ENCODE assay signal across 8 cellular contexts in the genomic region with DNA sequence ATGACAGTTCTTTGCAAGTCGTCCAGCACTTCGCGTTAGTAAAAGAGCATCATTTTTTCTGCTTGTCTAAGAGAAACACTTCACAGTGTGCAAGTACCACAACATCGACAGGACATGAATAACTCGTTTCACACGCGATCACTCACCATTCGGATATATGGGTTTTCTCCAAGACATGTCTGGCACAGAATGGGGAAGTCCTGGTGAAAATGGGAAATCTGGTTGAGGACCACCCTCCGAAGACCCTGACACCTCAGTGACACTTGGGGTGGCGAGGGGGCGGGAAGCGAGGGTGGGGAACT. TPM values are rescaled to one million over a fixed set of nuclear protein-coding genes. Genes with fewer than 3 reads are reported as not detected.
DNase-seq lines count a peak whose midpoint lies in the region; ATAC-seq and TF ChIP-seq lines count a peak whose summit lies in the region.

No MANE protein-coding gene starts in this region.

- H3K23me2 ChIP-seq in H9 (ENCODE audit: insufficient read length, low read depth, low read length, poor library complexity, severe bottlenecking): peaks cover 7% of the 10 kb centered on the region

- CTCF ChIA-PET in AG04449 (lab: Yijun Ruan, JAX): interaction anchor here (0.9 to 5.9 kb wide), 31 partner anchors 8 to 241 kb away, joined by 3 to 93 read pairs (median 5); partner anchors contain the start of genes DCTN4 and MYOZ3

- H3K23ac ChIP-seq in H9 (ENCODE audit: insufficient read length, low read depth, low read length): no peak overlapping the region

- H3K4me2 ChIP-seq in H9 (ENCODE audit: insufficient read depth, insufficient read length, low read length): peak overlapping the region; percentile 97

- H3K27ac ChIP-seq in H9 (ENCODE audit: insufficient read length, low read depth, low read length): no peak overlapping the region
- H3K27ac ChIP-seq in right lobe of liver: peak overlapping the region; percentile 92 to 97 (median 95)

- H3T11ph ChIP-seq in H9 (ENCODE audit: low read length): no peak overlapping the region

- TF ChIP-seq POLR2A in right lobe of liver (IDR thresholded peaks at IDR 0.05): no peak

- TF ChIP-seq CTCF in AG04449 (IDR thresholded peaks at IDR 0.05; ENCODE audit: insufficient read depth, low read length, missing control alignments) (no peak), H9 (conservative IDR thresholded peaks at IDR 0.05) (no peak), right lobe of liver (IDR thresholded peaks at IDR 0.05) (no peak), CD14-positive monocyte (IDR thresholded peaks at IDR 0.05) (no peak)

- H4K91ac ChIP-seq in H9 (ENCODE audit: insufficient read length, low read depth, low read length): no peak overlapping the region

- H3K79me2 ChIP-seq in H9 (ENCODE audit: insufficient read depth, low read length): peaks cover 6% of the 10 kb centered on the region; the same call in 1 of the 2 replicates

- H3K4me1 ChIP-seq in H9 (ENCODE audit: insufficient read depth, low read length) (no peaks in the 10 kb centered on the region), right lobe of liver (peaks cover 0 to 14% (median 4%) of the 10 kb centered on the region in 4 donors)

- no peak overlapping the region for H2BK20ac ChIP-seq in H9 (ENCODE audit: low read depth, low read length, poor library complexity, severe bottlenecking)

- H3K4ac ChIP-seq in H9 (ENCODE audit: low read depth, low read length): no peak overlapping the region

- H3K56ac ChIP-seq in H9 (ENCODE audit: insufficient read length, low read depth, low read length): no peak overlapping the region

- no peak overlapping the region for H2AFZ ChIP-seq in H9 (ENCODE audit: low read length)

- no peak overlapping the region for H3K18ac ChIP-seq in H9 (ENCODE audit: insufficient read length, low read depth, low read length)

- H2BK15ac ChIP-seq in H9 (ENCODE audit: low read depth, low read length): no peak overlapping the region

- H4K20me1 ChIP-seq in H9 (ENCODE audit: control insufficient read depth, insufficient read depth, insufficient read length): no peaks in the 10 kb centered on the region

- no peak overlapping the region for H2AK5ac ChIP-seq in H9 (ENCODE audit: insufficient read length, low read length)

- peak overlapping the region; percentile 96 for H3K4me3 ChIP-seq in AG04449 (ENCODE audit: low read depth, low read length)
- H3K4me3 ChIP-seq in right lobe of liver: peak overlapping the region; percentile 84 to 100 (median 97)

- intact Hi-C loops in right lobe of liver (cut with DNase I) (no loop called here), CD14-positive monocyte (cut with micrococcal nuclease) (loop anchor here in 1 of 2 donors (5.0 to 10.0 kb wide), 2 partner anchors 55 to 82 kb away; partner anchors contain the start of gene DCTN4)

- no peak overlapping the region for H4K5ac ChIP-seq in H9 (ENCODE audit: insufficient read length, low read depth, low read length)

- no peaks in the 10 kb centered on the region for H3K79me1 ChIP-seq in H9 (ENCODE audit: insufficient read depth, low read depth, low read length, poor library complexity, severe bottlenecking)

- peaks cover 0 to 37% (median 24%) of the 10 kb centered on the region in 4 donors for H3K36me3 ChIP-seq in right lobe of liver

- H3K14ac ChIP-seq in H9 (ENCODE audit: insufficient read depth, low read length): no peak overlapping the region

- DNase-seq in AG04449 (ENCODE audit: low read depth, low spot score) (no peak), H9 (no peak), right lobe of liver (no peak), CD14-positive monocyte (ENCODE audit: low spot score) (no peak), NOMO-1 treated with dmso at 0.1 percent for 144 hours (lab: John Stamatoyannopoulos, UW; ENCODE audit: unreplicated experiment) (no peak)
- no peak for DNase-seq in activated naive CD8-positive, alpha-beta T cell treated with anti-CD3 and anti-CD28 coated beads, Interleukin-2, amount 50 U/mL, for 24 hours
- DNase-seq in activated CD8-positive, alpha-beta memory T cell treated with anti-CD3 and anti-CD28 coated beads, Interleukin-2, amount 50 U/mL, for 48 hours: no peak

- H3K9me3 Mint-ChIP-seq in H9 (no peaks in the 10 kb centered on the region), CD14-positive monocyte (no peaks in the 10 kb centered on the region)
- H3K9me3 Mint-ChIP-seq in activated T-helper 17 cell treated with anti-CD3 and anti-CD28 coated beads, Interleukin-2, amount 50 U/mL, for 72 hours: no peaks in the 10 kb centered on the region
- no peaks in the 10 kb centered on the region for H3K9me3 Mint-ChIP-seq in activated naive CD8-positive, alpha-beta T cell treated with anti-CD3 and anti-CD28 coated beads, Interleukin-2, amount 50 U/mL, for 24 hours

- H3K4me3 Mint-ChIP-seq in H9: no peak overlapping the region
- H3K4me3 Mint-ChIP-seq in activated T-helper 17 cell treated with anti-CD3 and anti-CD28 coated beads, Interleukin-2, amount 50 U/mL, for 72 hours: no peak overlapping the region
- H3K4me3 Mint-ChIP-seq in activated naive CD8-positive, alpha-beta T cell treated with anti-CD3 and anti-CD28 coated beads, Interleukin-2, amount 50 U/mL, for 24 hours: no peak overlapping the region
- H3K4me3 Mint-ChIP-seq in CD14-positive monocyte: no peak overlapping the region

- no CpG with 5 or more reads among the region's 12 CpGs for WGBS in H9 (ENCODE audit: extremely low coverage, insufficient read length, low lambda C conversion rate)
- 0% methylated on average over 12 of the region's 12 CpGs for WGBS in right lobe of liver (ENCODE audit: insufficient coverage, low coverage, low lambda C conversion rate, missing lambda C conversion rate)

- peaks cover 15 to 40% (median 31%) of the 10 kb centered on the region in 3 experiments; a peak in 6 of 7 replicates for H3K36me3 Mint-ChIP-seq in H9 (ENCODE audit: insufficient read depth in 1 of 3, low read depth in 3 of 3)
- H3K36me3 Mint-ChIP-seq in activated T-helper 17 cell treated with anti-CD3 and anti-CD28 coated beads, Interleukin-2, amount 50 U/mL, for 72 hours (ENCODE audit: low read depth): peaks cover 19% of the 10 kb centered on the region
- H3K36me3 Mint-ChIP-seq in activated naive CD8-positive, alpha-beta T cell treated with anti-CD3 and anti-CD28 coated beads, Interleukin-2, amount 50 U/mL, for 24 hours (ENCODE audit: low read depth): peaks cover 25% of the 10 kb centered on the region
- H3K36me3 Mint-ChIP-seq in CD14-positive monocyte: peaks cover 36 to 40% of the 10 kb centered on the region in 2 donors

- peak overlapping the region; percentile 86 for H3K9ac ChIP-seq in H9 (ENCODE audit: extremely low read depth, insufficient read length, low read length)

- POLR2A ChIA-PET in AG04449 (lab: Yijun Ruan, JAX): interaction anchor here (0.9 to 1.9 kb wide), 7 partner anchors 12 to 250 kb away, joined by 3 to 9 read pairs (median 4); partner anchors contain the start of genes DCTN4, SMIM3 and SYNPO

- H3K9me3 ChIP-seq in H9 (ENCODE audit: control insufficient read depth, low read depth, low read length): no peaks in the 10 kb centered on the region
- no peaks in the 10 kb centered on the region for H3K9me3 ChIP-seq in right lobe of liver

- H2BK12ac ChIP-seq in H9 (ENCODE audit: insufficient read length, low read depth, low read length): no peak overlapping the region

- H3K27ac Mint-ChIP-seq in H9 (no peak overlapping the region), CD14-positive monocyte (no peak overlapping the region)
- no peak overlapping the region for H3K27ac Mint-ChIP-seq in activated T-helper 17 cell treated with anti-CD3 and anti-CD28 coated beads, Interleukin-2, amount 50 U/mL, for 72 hours
- no peak overlapping the region for H3K27ac Mint-ChIP-seq in activated naive CD8-positive, alpha-beta T cell treated with anti-CD3 and anti-CD28 coated beads, Interleukin-2, amount 50 U/mL, for 24 hours

- no peak overlapping the region for H2BK5ac ChIP-seq in H9 (ENCODE audit: insufficient read length, low read length)

- H3K27me3 ChIP-seq in H9 (ENCODE audit: insufficient read depth, low read length): no peaks in the 10 kb centered on the region
- no peaks in the 10 kb centered on the region for H3K27me3 ChIP-seq in right lobe of liver

- ATAC-seq in activated T-helper 17 cell treated with anti-CD3 and anti-CD28 coated beads, Interleukin-2, amount 50 U/mL, for 72 hours (replicated peaks): peak; percentile 20
- peak in 1 of 4 donors; percentile 3 for ATAC-seq in right lobe of liver
- ATAC-seq in activated naive CD8-positive, alpha-beta T cell treated with anti-CD3 and anti-CD28 coated beads, Interleukin-2, amount 50 U/mL, for 24 hours: no peak

- H4K8ac ChIP-seq in H9 (replicated peaks; ENCODE audit: insufficient read length, low read depth, low read length): no peak overlapping the region

- H3K27me3 Mint-ChIP-seq in H9 (ENCODE audit: low read depth) (no peaks in the 10 kb centered on the region), CD14-positive monocyte (ENCODE audit: low read depth in 3 of 3) (no peaks in the 10 kb centered on the region)
- H3K27me3 Mint-ChIP-seq in activated T-helper 17 cell treated with anti-CD3 and anti-CD28 coated beads, Interleukin-2, amount 50 U/mL, for 72 hours: no peaks in the 10 kb centered on the region
- H3K27me3 Mint-ChIP-seq in activated naive CD8-positive, alpha-beta T cell treated with anti-CD3 and anti-CD28 coated beads, Interleukin-2, amount 50 U/mL, for 24 hours: no peaks in the 10 kb centered on the region

- H3K4me1 Mint-ChIP-seq in H9 (no peaks in the 10 kb centered on the region; a peak in 1 of 4 replicates), CD14-positive monocyte (peaks cover 13% of the 10 kb centered on the region)
- peaks cover 4% of the 10 kb centered on the region for H3K4me1 Mint-ChIP-seq in activated T-helper 17 cell treated with anti-CD3 and anti-CD28 coated beads, Interleukin-2, amount 50 U/mL, for 72 hours
- peaks cover 4% of the 10 kb centered on the region for H3K4me1 Mint-ChIP-seq in activated naive CD8-positive, alpha-beta T cell treated with anti-CD3 and anti-CD28 coated beads, Interleukin-2, amount 50 U/mL, for 24 hours

- no peak overlapping the region for H2BK120ac ChIP-seq in H9 (ENCODE audit: low read depth, low read length, poor library complexity, severe bottlenecking)

RNA-seq across cellular contexts. Expression of gene RBM22, which starts 0.6 kb away (rescaled TPM):
- total RNA-seq in H9 (2021): 44.9 and 47.0 TPM in 2 replicates
- 10 to 100 TPM; 60.3 to 61.5 TPM for total RNA-seq in activated T-helper 17 cell treated with anti-CD3 and anti-CD28 coated beads, Interleukin-2, amount 50 U/mL, for 72 hours
- total RNA-seq in right lobe of liver: 10 to 100 TPM; 12.3 to 19.4 (median 17.7) TPM
- polyA plus RNA-seq in CD14-positive monocyte: 10 to 100 TPM; 37.9 to 47.4 TPM

RNA-seq across cellular contexts. Expression of gene MYOZ3, which starts 39.2 kb away (rescaled TPM):
- total RNA-seq in H9 (2021) (15.8 and 18.1 TPM in 2 replicates), right lobe of liver (under 1 TPM in 3 of 6 experiments, not detected in 3; 0.09 to 0.25 (median 0.12) TPM)
- under 1 TPM; 0.06 to 0.21 TPM for total RNA-seq in activated T-helper 17 cell treated with anti-CD3 and anti-CD28 coated beads, Interleukin-2, amount 50 U/mL, for 72 hours
- polyA plus RNA-seq in CD14-positive monocyte: not detected

RNA-seq across cellular contexts. Expression of gene DCTN4, which starts 58.6 kb away (rescaled TPM):
- total RNA-seq in H9 (2021): 45.1 and 48.5 TPM in 2 replicates
- 10 to 100 TPM; 37.3 to 41.9 TPM for total RNA-seq in activated T-helper 17 cell treated with anti-CD3 and anti-CD28 coated beads, Interleukin-2, amount 50 U/mL, for 72 hours
- 10 to 100 TPM; 25.2 to 30.5 (median 27.6) TPM for total RNA-seq in right lobe of liver
- 10 to 100 TPM; 14.6 to 16.3 TPM for polyA plus RNA-seq in CD14-positive monocyte

RNA-seq across cellular contexts. Expression of gene SYNPO, which starts 59.8 kb away (rescaled TPM):
- total RNA-seq in H9 (2021): 1.7 and 1.9 TPM in 2 replicates
- total RNA-seq in activated T-helper 17 cell treated with anti-CD3 and anti-CD28 coated beads, Interleukin-2, amount 50 U/mL, for 72 hours: under 1 TPM; 0.04 to 0.37 TPM
- total RNA-seq in right lobe of liver: 10 to 100 TPM; 23.4 to 51.8 (median 35.6) TPM
- polyA plus RNA-seq in CD14-positive monocyte: not detected

Comparison
In these comparisons a context has a peak if more than half of its experiments do, and no peak if none do; other contexts are left out.
1. RNA of gene MYOZ3, which starts 39.2 kb away (total RNA-seq): 15.8 to 18.1 TPM in H9; 0.06 to 0.21 TPM in activated T-helper 17 cell treated with anti-CD3 and anti-CD28 coated beads, Interleukin-2, amount 50 U/mL, for 72 hours and 0.09 to 0.25 TPM in right lobe of liver; every median in the first group is over 10 times any median in the second.